In the genomic region with DNA sequence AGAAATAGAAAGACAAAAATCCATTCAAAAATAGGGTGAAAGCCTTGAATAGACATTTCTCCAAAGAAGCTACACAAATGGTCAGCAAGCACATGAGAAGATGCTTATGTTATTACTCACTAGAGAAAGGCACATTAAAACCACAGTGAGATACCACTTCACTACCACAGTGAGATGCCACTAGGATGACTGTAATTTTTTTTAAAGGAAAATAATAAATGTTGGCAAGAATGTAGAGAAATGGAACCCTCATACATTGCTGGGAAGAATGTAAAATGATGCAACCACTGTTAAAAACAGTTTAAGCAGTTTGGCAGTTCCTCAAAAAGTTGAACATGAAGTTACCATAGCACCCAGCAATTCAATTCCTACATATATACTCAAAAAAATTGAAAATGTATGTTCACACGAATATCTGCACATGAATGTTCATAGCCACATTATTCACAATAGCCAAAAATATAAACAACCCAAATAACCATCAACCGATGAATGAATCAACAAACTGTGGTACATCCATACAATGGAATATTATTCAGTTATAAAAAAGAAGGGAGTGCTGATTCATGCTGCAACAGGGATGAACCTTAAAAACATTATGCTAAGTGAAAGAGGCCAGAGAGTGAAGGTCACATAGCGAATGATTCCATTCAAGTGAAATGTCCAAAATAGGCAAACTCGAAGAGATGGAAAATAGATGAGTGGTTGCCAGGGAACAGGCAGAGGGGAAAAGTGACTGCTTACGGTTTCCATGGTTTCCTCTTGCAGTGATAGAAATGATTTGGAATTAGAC, we compare ENCODE assay signal across 18 cellular contexts.
DNase-seq lines count a peak whose midpoint lies in the region.
"Had no signal": no experiment of that assay in that cellular context is flagged by ENCODE, and none has a peak within 500 bp of the region (broad histone marks: within the 10 kb centered on the region; RNA-seq: fewer than 3 reads in every experiment).

No MANE protein-coding gene starts in this region.

- POLR2A ChIA-PET in activated CD4-positive, alpha-beta memory T cell treated with anti-CD3 and anti-CD28 coated beads, Interleukin-2, amount 10 ng/mL, durations not matched to agents 7 days and 5 days (lab: Charles Lee), result no interaction called here

- peaks cover 2% of the 10 kb centered on the region for H3K4me1 Mint-ChIP-seq in activated CD4-positive, alpha-beta memory T cell treated with anti-CD3 and anti-CD28 coated beads, Interleukin-2, amount 10 ng/mL, durations not matched to agents 7 days and 5 days
- peaks cover 3% of the 10 kb centered on the region for H3K4me1 Mint-ChIP-seq in activated naive CD8-positive, alpha-beta T cell treated with anti-CD3 and anti-CD28 coated beads for 36 hours

- no peaks in the 10 kb centered on the region for H3K9me3 Mint-ChIP-seq in activated CD4-positive, alpha-beta memory T cell treated with anti-CD3 and anti-CD28 coated beads, Interleukin-2, amount 10 ng/mL, durations not matched to agents 7 days and 5 days
- H3K9me3 Mint-ChIP-seq in activated naive CD8-positive, alpha-beta T cell treated with anti-CD3 and anti-CD28 coated beads for 36 hours, result no peaks in the 10 kb centered on the region
- H3K9me3 Mint-ChIP-seq: activated naive CD4-positive, alpha-beta T cell treated with anti-CD3 and anti-CD28 coated beads for 36 hours; dendritic cell treated with granulocyte-macrophage colony-stimulating factor and Interleukin-4, amounts not matched to agents 40 ng/mL and 50 ng/mL, for 4 days had no signal

- H3K4me3 ChIP-seq in skeletal muscle cell (ENCODE audit: low read depth, low read length), result no peak overlapping the region
- H3K4me3 ChIP-seq: vagina had no signal

- H3K4me3 Mint-ChIP-seq in activated CD4-positive, alpha-beta memory T cell treated with anti-CD3 and anti-CD28 coated beads, Interleukin-2, amount 10 ng/mL, durations not matched to agents 7 days and 5 days, result no peak overlapping the region
- H3K4me3 Mint-ChIP-seq in activated naive CD8-positive, alpha-beta T cell treated with anti-CD3 and anti-CD28 coated beads for 36 hours, result no peak overlapping the region
- H3K4me3 Mint-ChIP-seq: activated naive CD4-positive, alpha-beta T cell treated with anti-CD3 and anti-CD28 coated beads for 36 hours; dendritic cell treated with granulocyte-macrophage colony-stimulating factor and Interleukin-4, amounts not matched to agents 40 ng/mL and 50 ng/mL, for 4 days had no signal

- no peak overlapping the region for H3K27ac Mint-ChIP-seq in activated CD4-positive, alpha-beta memory T cell treated with anti-CD3 and anti-CD28 coated beads, Interleukin-2, amount 10 ng/mL, durations not matched to agents 7 days and 5 days
- H3K27ac Mint-ChIP-seq in activated naive CD8-positive, alpha-beta T cell treated with anti-CD3 and anti-CD28 coated beads for 36 hours, result no peak overlapping the region
- H3K27ac Mint-ChIP-seq: activated naive CD4-positive, alpha-beta T cell treated with anti-CD3 and anti-CD28 coated beads for 36 hours; dendritic cell treated with granulocyte-macrophage colony-stimulating factor and Interleukin-4, amounts not matched to agents 40 ng/mL and 50 ng/mL, for 4 days had no signal

- in situ Hi-C loops in SK-MEL-5 (cut with HindIII; ENCODE audit: low pct_unique_long_range_greater_than_20kb, low sequenced_read_pairs), result no loop called here

- CTCF ChIA-PET in activated CD4-positive, alpha-beta memory T cell treated with anti-CD3 and anti-CD28 coated beads, Interleukin-2, amount 10 ng/mL, durations not matched to agents 7 days and 5 days (lab: Charles Lee), result no interaction called here

- peaks cover 1% of the 10 kb centered on the region for H3K27me3 Mint-ChIP-seq in activated CD4-positive, alpha-beta memory T cell treated with anti-CD3 and anti-CD28 coated beads, Interleukin-2, amount 10 ng/mL, durations not matched to agents 7 days and 5 days
- peaks cover 3% of the 10 kb centered on the region for H3K27me3 Mint-ChIP-seq in activated naive CD8-positive, alpha-beta T cell treated with anti-CD3 and anti-CD28 coated beads for 36 hours

- H3K36me3 Mint-ChIP-seq in activated CD4-positive, alpha-beta memory T cell treated with anti-CD3 and anti-CD28 coated beads, Interleukin-2, amount 10 ng/mL, durations not matched to agents 7 days and 5 days (ENCODE audit: low read depth), result no peaks in the 10 kb centered on the region
- no peaks in the 10 kb centered on the region for H3K36me3 Mint-ChIP-seq in activated naive CD8-positive, alpha-beta T cell treated with anti-CD3 and anti-CD28 coated beads for 36 hours

- DNase-seq in GM03348 (ENCODE audit: low spot score), result peak; percentile 75
- DNase-seq in SK-MEL-5 (ENCODE audit: low read depth, low spot score), result peak; percentile 46
- DNase-seq in fibroblast of gingiva (ENCODE audit: low read depth), result peak; percentile 98
- peak; percentile 93 for DNase-seq in skeletal muscle cell (ENCODE audit: low read depth)
- no peak for DNase-seq in activated naive CD4-positive, alpha-beta T cell treated with Interleukin-2 at 50 U/mL for 16 hours
- DNase-seq in activated CD4-positive, alpha-beta memory T cell treated with anti-CD3 and anti-CD28 coated beads, Interleukin-2, amount 10 ng/mL, durations not matched to agents 7 days and 5 days, result no peak
- DNase-seq in activated CD4-positive, alpha-beta T cell treated with anti-CD3 and anti-CD28 coated beads for 1 hour, result no peak
- DNase-seq in activated naive CD8-positive, alpha-beta T cell treated with anti-CD3 and anti-CD28 coated beads for 36 hours, result no peak
- DNase-seq: activated CD4-positive, alpha-beta T cell treated with anti-CD3 and anti-CD28 coated beads, Interleukin-2, amount 50 U/mL, for 4 hours; activated naive CD4-positive, alpha-beta T cell treated with anti-CD3 and anti-CD28 coated beads for 36 hours; DMS79 treated with DMSO at 0.1 percent for 48 hours; NCI-H1436 treated with DMSO at 0.1 percent for 48 hours; NCI-H82; stimulated activated CD4-positive, alpha-beta T cell treated with anti-CD3 and anti-CD28 coated beads, Interleukin-12 subunit alpha, Interleukin-12 subunit beta, amount 100 ng/mL, for 4 hours; stimulated activated CD8-positive, alpha-beta memory T cell treated with anti-CD3 and anti-CD28 coated beads, Interleukin-4, amount 100 ng/mL, for 48 hours; T-helper 1 cell had no signal

Comparison
In these comparisons a context has a peak if more than half of its experiments do, and no peak if none do; other contexts are left out.
1. DNase-seq: peak in GM03348 (single experiment), SK-MEL-5 (single experiment), fibroblast of gingiva (single experiment) and skeletal muscle cell (single experiment); none in activated naive CD4-positive, alpha-beta T cell treated with Interleukin-2 at 50 U/mL for 16 hours (single experiment), activated CD4-positive, alpha-beta memory T cell treated with anti-CD3 and anti-CD28 coated beads, Interleukin-2, amount 10 ng/mL, durations not matched to agents 7 days and 5 days (single experiment), activated CD4-positive, alpha-beta T cell treated with anti-CD3 and anti-CD28 coated beads for 1 hour (single experiment) and activated naive CD8-positive, alpha-beta T cell treated with anti-CD3 and anti-CD28 coated beads for 36 hours (single experiment).